Comparison of ENCODE assay signal across 20 cellular contexts in genomic region chr2:32450851-32451250, GRCh38.
"Had no signal": no experiment of that assay in that cellular context is flagged by ENCODE, and none has a peak within 500 bp of the region (broad histone marks: within the 10 kb centered on the region; RNA-seq: fewer than 3 reads in every experiment).

No MANE protein-coding gene starts in this region.

- DNase-seq: activated B cell treated with CpG ODN at 0.5 μM for 24 hours; activated CD4-positive, alpha-beta memory T cell treated with anti-CD3 and anti-CD28 coated beads, Interleukin-2, amount 10 ng/mL, durations not matched to agents 7 days and 5 days; activated CD4-positive, alpha-beta T cell treated with anti-CD3 and anti-CD28 coated beads for 48 hours; activated effector memory CD4-positive, alpha-beta T cell treated with Interleukin-2 at 50 U/mL for 16 hours; activated naive CD4-positive, alpha-beta T cell treated with anti-CD3 and anti-CD28 coated beads for 36 hours; activated naive CD8-positive, alpha-beta T cell treated with anti-CD3 and anti-CD28 coated beads, Interleukin-2, amount 50 U/mL, for 24 hours; cerebellar nuclear complex; cortex of kidney; endodermal cell; esophagus squamous epithelium; kidney; lower lobe of right lung; naive thymus-derived CD8-positive, alpha-beta T cell; sigmoid colon; stimulated activated CD4-positive, alpha-beta T cell treated with anti-CD3 and anti-CD28 coated beads, Interleukin-15, amount 100 ng/mL, for 24 hours; stimulated activated naive B cell treated with anti-CD40 and anti-IgM and Interleukin-4, amounts not matched to agents 10 μg/mL and 1 μg/mL and 100 μg/mL, for 72 hours; transverse colon had no signal

- H3K4me3 ChIP-seq: esophagus squamous epithelium, lower lobe of right lung, sigmoid colon, smooth muscle cell, transverse colon had no signal

- H3K27ac Mint-ChIP-seq: activated B cell treated with CpG ODN at 0.5 μM for 24 hours; activated CD4-positive, alpha-beta memory T cell treated with anti-CD3 and anti-CD28 coated beads, Interleukin-2, amount 10 ng/mL, durations not matched to agents 7 days and 5 days; activated naive CD4-positive, alpha-beta T cell treated with anti-CD3 and anti-CD28 coated beads for 36 hours; activated naive CD8-positive, alpha-beta T cell treated with anti-CD3 and anti-CD28 coated beads, Interleukin-2, amount 50 U/mL, for 24 hours; stimulated activated naive B cell treated with anti-CD40 and anti-IgM and Interleukin-4, amounts not matched to agents 10 μg/mL and 1 μg/mL and 100 μg/mL, for 72 hours; T-helper 1 cell treated with Interleukin-12 subunit alpha and Interleukin-12 subunit beta and Interleukin-4 antibody, amounts not matched to agents 30 μg/mL and 1 μg/mL, for 36 hours had no signal

- H3K9me3 ChIP-seq: esophagus squamous epithelium, lower lobe of right lung, sigmoid colon, transverse colon had no signal

- H3K4me1 ChIP-seq: esophagus squamous epithelium, lower lobe of right lung, sigmoid colon, transverse colon had no signal

- H3K4me3 Mint-ChIP-seq: activated B cell treated with CpG ODN at 0.5 μM for 24 hours; activated CD4-positive, alpha-beta memory T cell treated with anti-CD3 and anti-CD28 coated beads, Interleukin-2, amount 10 ng/mL, durations not matched to agents 7 days and 5 days; activated naive CD4-positive, alpha-beta T cell treated with anti-CD3 and anti-CD28 coated beads for 36 hours; activated naive CD8-positive, alpha-beta T cell treated with anti-CD3 and anti-CD28 coated beads, Interleukin-2, amount 50 U/mL, for 24 hours; endodermal cell; naive thymus-derived CD8-positive, alpha-beta T cell; stimulated activated naive B cell treated with anti-CD40 and anti-IgM and Interleukin-4, amounts not matched to agents 10 μg/mL and 1 μg/mL and 100 μg/mL, for 72 hours; T-helper 1 cell treated with Interleukin-12 subunit alpha and Interleukin-12 subunit beta and Interleukin-4 antibody, amounts not matched to agents 30 μg/mL and 1 μg/mL, for 36 hours had no signal

- FAIRE-seq: kidney, urothelium cell line had no signal

- H3K27ac ChIP-seq: esophagus squamous epithelium, lower lobe of right lung, sigmoid colon, transverse colon had no signal

- H3K27me3 Mint-ChIP-seq: activated B cell treated with CpG ODN at 0.5 μM for 24 hours; activated CD4-positive, alpha-beta memory T cell treated with anti-CD3 and anti-CD28 coated beads, Interleukin-2, amount 10 ng/mL, durations not matched to agents 7 days and 5 days; activated naive CD8-positive, alpha-beta T cell treated with anti-CD3 and anti-CD28 coated beads, Interleukin-2, amount 50 U/mL, for 24 hours; naive thymus-derived CD8-positive, alpha-beta T cell; stimulated activated naive B cell treated with anti-CD40 and anti-IgM and Interleukin-4, amounts not matched to agents 10 μg/mL and 1 μg/mL and 100 μg/mL, for 72 hours had no signal

- H3K27me3 ChIP-seq: esophagus squamous epithelium, sigmoid colon, transverse colon had no signal

- H3K4me2 ChIP-seq: smooth muscle cell had no signal

- H3K4me1 Mint-ChIP-seq: activated naive CD8-positive, alpha-beta T cell treated with anti-CD3 and anti-CD28 coated beads, Interleukin-2, amount 50 U/mL, for 24 hours had no signal

- H3K9me3 Mint-ChIP-seq: activated B cell treated with CpG ODN at 0.5 μM for 24 hours; activated CD4-positive, alpha-beta memory T cell treated with anti-CD3 and anti-CD28 coated beads, Interleukin-2, amount 10 ng/mL, durations not matched to agents 7 days and 5 days; activated naive CD4-positive, alpha-beta T cell treated with anti-CD3 and anti-CD28 coated beads for 36 hours; activated naive CD8-positive, alpha-beta T cell treated with anti-CD3 and anti-CD28 coated beads, Interleukin-2, amount 50 U/mL, for 24 hours; naive thymus-derived CD8-positive, alpha-beta T cell; stimulated activated naive B cell treated with anti-CD40 and anti-IgM and Interleukin-4, amounts not matched to agents 10 μg/mL and 1 μg/mL and 100 μg/mL, for 72 hours; T-helper 1 cell treated with Interleukin-12 subunit alpha and Interleukin-12 subunit beta and Interleukin-4 antibody, amounts not matched to agents 30 μg/mL and 1 μg/mL, for 36 hours had no signal
